In genomic region chr4:4406455-4407298, GRCh38 we compare ENCODE assay signal across 2 cellular contexts.
TF ChIP-seq lines count a peak whose summit lies in the region.

No MANE protein-coding gene starts in this region.

TF ChIP-seq in K562, 482 proteins besides CTCF, POLR2A, EP300 and RAD21:
- TF ChIP-seq, protein P1, sequence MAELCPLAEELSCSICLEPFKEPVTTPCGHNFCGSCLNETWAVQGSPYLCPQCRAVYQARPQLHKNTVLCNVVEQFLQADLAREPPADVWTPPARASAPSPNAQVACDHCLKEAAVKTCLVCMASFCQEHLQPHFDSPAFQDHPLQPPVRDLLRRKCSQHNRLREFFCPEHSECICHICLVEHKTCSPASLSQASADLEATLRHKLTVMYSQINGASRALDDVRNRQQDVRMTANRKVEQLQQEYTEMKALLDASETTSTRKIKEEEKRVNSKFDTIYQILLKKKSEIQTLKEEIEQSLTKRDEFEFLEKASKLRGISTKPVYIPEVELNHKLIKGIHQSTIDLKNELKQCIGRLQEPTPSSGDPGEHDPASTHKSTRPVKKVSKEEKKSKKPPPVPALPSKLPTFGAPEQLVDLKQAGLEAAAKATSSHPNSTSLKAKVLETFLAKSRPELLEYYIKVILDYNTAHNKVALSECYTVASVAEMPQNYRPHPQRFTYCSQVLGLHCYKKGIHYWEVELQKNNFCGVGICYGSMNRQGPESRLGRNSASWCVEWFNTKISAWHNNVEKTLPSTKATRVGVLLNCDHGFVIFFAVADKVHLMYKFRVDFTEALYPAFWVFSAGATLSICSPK (IDR thresholded peaks at IDR 0.05; ENCODE audit: borderline replicate concordance), result no peak
- no peak for TF ChIP-seq ASH1L (IDR thresholded peaks at IDR 0.05; ENCODE audit: borderline replicate concordance, low read depth, partially characterized antibody)
- no peak for TF ChIP-seq ZNF589 (CRISPR knock-in tag; IDR thresholded peaks at IDR 0.05; ENCODE audit: low read depth)
- no peak for TF ChIP-seq ARHGAP35 (IDR thresholded peaks at IDR 0.05; ENCODE audit: partially characterized antibody)
- no peak for TF ChIP-seq GABPA (tag; conservative IDR thresholded peaks at IDR 0.05; ENCODE audit: low read depth)
- TF ChIP-seq MIER1 (IDR thresholded peaks at IDR 0.05; ENCODE audit: low read depth), result no peak
- no peak for TF ChIP-seq ZNF41 (CRISPR knock-in tag; conservative IDR thresholded peaks at IDR 0.05)
- TF ChIP-seq RFX7 (CRISPR knock-in tag; IDR thresholded peaks at IDR 0.05), result no peak
- TF ChIP-seq MNT (conservative IDR thresholded peaks at IDR 0.05), result no peak
- no peak for TF ChIP-seq ZNF175 (CRISPR knock-in tag; IDR thresholded peaks at IDR 0.05; ENCODE audit: low read depth)
- no peak for TF ChIP-seq BACH1 (tag; IDR thresholded peaks at IDR 0.05)
- TF ChIP-seq ZC3H8 (IDR thresholded peaks at IDR 0.05), result no peak
- no peak for TF ChIP-seq PPARD (CRISPR knock-in tag; IDR thresholded peaks at IDR 0.05)
- TF ChIP-seq ZNF551 (CRISPR knock-in tag; IDR thresholded peaks at IDR 0.05), result no peak
- TF ChIP-seq ZSCAN32 (CRISPR knock-in tag; IDR thresholded peaks at IDR 0.05), result no peak
- no peak for TF ChIP-seq PATZ1 (CRISPR knock-in tag; IDR thresholded peaks at IDR 0.05; ENCODE audit: borderline replicate concordance)

TF ChIP-seq in HEK293T, 16 proteins besides CTCF, POLR2A, EP300 and RAD21 (continued from another document):
- TF ChIP-seq PKNOX1 (IDR thresholded peaks at IDR 0.05) (no peak), ELF4 (IDR thresholded peaks at IDR 0.05) (no peak), FOXM1 (IDR thresholded peaks at IDR 0.05; ENCODE audit: borderline replicate concordance) (no peak), FOXK2 (IDR thresholded peaks at IDR 0.05) (no peak)
